Comparison of ENCODE assay signal across 8 cellular contexts in the genomic region with DNA sequence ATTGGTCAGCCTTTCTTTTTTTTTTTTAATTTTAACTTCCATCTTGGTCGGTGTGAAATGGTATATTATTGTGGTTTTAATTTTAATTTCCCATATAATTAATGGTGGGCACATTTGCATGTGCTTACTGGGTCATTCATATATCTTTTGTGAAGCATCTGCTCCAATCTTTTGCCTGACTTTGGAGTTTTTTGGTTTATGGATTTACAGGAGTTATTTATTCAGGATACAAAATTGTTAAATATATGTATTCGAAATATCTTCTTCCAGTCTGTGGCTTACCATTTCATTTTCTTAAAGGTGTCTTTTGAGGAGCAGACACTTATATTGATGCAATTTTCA. TPM values are rescaled to one million over a fixed set of nuclear protein-coding genes. Genes with fewer than 3 reads are reported as not detected.
DNase-seq lines count a peak whose midpoint lies in the region; TF ChIP-seq lines count a peak whose summit lies in the region.

No MANE protein-coding gene starts in this region.

- peaks cover 20% of the 10 kb centered on the region for H3K4me1 Mint-ChIP-seq in nephron progenitor cell

- H3K4me3 ChIP-seq in BLaER1 (peak overlapping the region; percentile 75), MG63 (peak overlapping the region; percentile 70), duodenal mucosa (ENCODE audit: low read depth in 1 of 2, low read length in 2 of 2) (peak overlapping the region; percentile 93 to 98)

- TF ChIP-seq CTCF in nephron progenitor cell (IDR thresholded peaks at IDR 0.05), result no peak
- TF ChIP-seq CTCF in GM13976 (IDR thresholded peaks at IDR 0.05; ENCODE audit: borderline replicate concordance, control extremely low read depth, extremely low read depth, insufficient read depth, missing control alignments), result no peak
- no peak for TF ChIP-seq CTCF in GM13977 (IDR thresholded peaks at IDR 0.05; ENCODE audit: extremely low read depth, insufficient read depth, missing control alignments)

- DNase-seq in MG63 (no peak), nephron progenitor cell (no peak), GM13976 (ENCODE audit: low spot score) (no peak), activated gamma-delta T cell treated with Interleukin-2 at 50 U/mL for 16 hours (no peak), GM13977 (ENCODE audit: low spot score) (no peak)
- DNase-seq in activated effector memory CD4-positive, alpha-beta T cell treated with Interleukin-2 at 50 U/mL for 16 hours, result no peak

- H3K9me3 ChIP-seq in BLaER1 (peaks cover 18% of the 10 kb centered on the region), MG63 (no peaks in the 10 kb centered on the region), duodenal mucosa (ENCODE audit: control insufficient read depth in 1 of 2, low read length in 2 of 2) (no peaks in the 10 kb centered on the region)

- H3K27ac ChIP-seq in BLaER1, result peak overlapping the region; percentile 71; the same call in 1 of the 2 replicates
- H3K27ac ChIP-seq in duodenal mucosa (ENCODE audit: low read depth, low read length), result peak overlapping the region; percentile 60

- H4K20me1 ChIP-seq in BLaER1, result no peaks in the 10 kb centered on the region

- H3K4me2 ChIP-seq in BLaER1, result peak overlapping the region; percentile 66

- H3K4me3 Mint-ChIP-seq in nephron progenitor cell, result peak overlapping the region; percentile 92

- H3K36me3 Mint-ChIP-seq in nephron progenitor cell (ENCODE audit: low read depth), result peaks cover 11% of the 10 kb centered on the region

- H3K36me3 ChIP-seq in BLaER1, result peaks cover 15% of the 10 kb centered on the region
- no peaks in the 10 kb centered on the region for H3K36me3 ChIP-seq in MG63
- H3K36me3 ChIP-seq in duodenal mucosa (ENCODE audit: control insufficient read depth in 1 of 2, insufficient read depth in 2 of 2, low read length in 2 of 2), result no peaks in the 10 kb centered on the region

- H3K27me3 Mint-ChIP-seq in nephron progenitor cell (ENCODE audit: low read depth, poor library complexity), result peaks cover 8% of the 10 kb centered on the region

- H3K9ac ChIP-seq in BLaER1 (peak overlapping the region; percentile 79), duodenal mucosa (ENCODE audit: low read depth in 1 of 2, low read length in 2 of 2) (peak overlapping the region in 1 of 2 donors; percentile 83)

- H3K27me3 ChIP-seq in BLaER1 (no peaks in the 10 kb centered on the region), MG63 (no peaks in the 10 kb centered on the region), duodenal mucosa (ENCODE audit: control insufficient read depth in 1 of 2, insufficient read depth in 2 of 2, low read length in 2 of 2) (no peaks in the 10 kb centered on the region)

- peaks cover 33% of the 10 kb centered on the region for H3K4me1 ChIP-seq in BLaER1
- peaks cover 15 to 16% of the 10 kb centered on the region in 2 donors for H3K4me1 ChIP-seq in duodenal mucosa (ENCODE audit: control insufficient read depth in 1 of 2, insufficient read depth in 2 of 2, low read length in 2 of 2)

- in situ Hi-C loops in GM13976 (cut with MboI; ENCODE audit: low sequenced_read_pairs, unreplicated experiment), result no loop called here
- in situ Hi-C loops in GM13977 (cut with MboI; ENCODE audit: low pct_unique_long_range_greater_than_20kb, low sequenced_read_pairs, unreplicated experiment), result no loop called here

- H3K9me3 Mint-ChIP-seq in nephron progenitor cell, result peaks cover 11% of the 10 kb centered on the region

- H3K27ac Mint-ChIP-seq in nephron progenitor cell, result no peak overlapping the region

RNA-seq across cellular contexts. Expression of gene RIGI, which starts 0.7 kb away (rescaled TPM):
- total RNA-seq in MG63 (2014; rRNA removed; shearing (Covaris generic); ENCODE audit: low replicate concordance), result 3.5 and 3.8 TPM in 2 replicates

RNA-seq across cellular contexts. Expression of gene SMIM27, which starts 25.4 kb away (rescaled TPM):
- total RNA-seq in MG63 (2014; rRNA removed; shearing (Covaris generic); ENCODE audit: low replicate concordance), result 1.7 TPM in 1 of 2 replicates, not detected in the other

RNA-seq across cellular contexts. Expression of gene TOPORS, which starts 25.7 kb away (rescaled TPM):
- total RNA-seq in MG63 (2014; rRNA removed; shearing (Covaris generic); ENCODE audit: low replicate concordance), result 7.8 and 9.4 TPM in 2 replicates

RNA-seq across cellular contexts. Expression of gene NDUFB6, which starts 46.3 kb away (rescaled TPM):
- 77.0 and 86.4 TPM in 2 replicates for total RNA-seq in MG63 (2014; rRNA removed; shearing (Covaris generic); ENCODE audit: low replicate concordance)
